20 cellular contexts compared by ENCODE assay signal in the genomic region with DNA sequence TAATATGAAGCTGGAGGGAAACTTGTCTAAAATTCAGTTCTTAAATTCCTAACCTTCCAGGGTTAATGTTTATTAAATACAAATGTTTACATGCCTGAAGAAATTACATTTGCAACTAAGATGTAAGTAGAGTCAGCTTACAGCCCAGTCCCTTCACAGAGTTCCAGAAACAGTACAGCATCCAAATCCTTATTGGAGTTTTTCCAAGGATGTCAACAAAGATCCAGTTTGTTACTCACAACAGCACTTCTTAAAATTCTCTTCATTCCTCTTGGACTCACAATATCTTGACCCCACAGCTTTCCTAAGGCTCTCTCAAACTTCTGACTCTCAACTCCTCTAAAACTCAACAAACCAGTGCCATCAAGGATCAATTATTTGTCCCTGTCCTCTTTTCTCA.
"Had no signal": no experiment of that assay in that cellular context is flagged by ENCODE, and none has a peak within 500 bp of the region (broad histone marks: within the 10 kb centered on the region; RNA-seq: fewer than 3 reads in every experiment).

No MANE protein-coding gene starts in this region.

- H3K27ac ChIP-seq: gastroesophageal sphincter, lower lobe of right lung, pancreas, prostate gland, sigmoid colon, skin epidermis, testis, tibial nerve had no signal

- H3K9me3 ChIP-seq: gastroesophageal sphincter, lower lobe of right lung, pancreas, prostate gland, sigmoid colon, testis, tibial nerve had no signal

- H3K4me1 ChIP-seq: lower lobe of right lung, pancreas, prostate gland, testis had no signal

- DNase-seq: effector memory CD4-positive, alpha-beta T cell; foreskin fibroblast; head of caudate nucleus; lower lobe of right lung; mesenchymal stem cell; naive B cell; occipital lobe; pancreas; retina; sigmoid colon; stimulated activated CD4-positive, alpha-beta T cell treated with anti-CD3 and anti-CD28 coated beads, Interleukin-2, amount 100 ng/mL, for 24 hours; stimulated activated CD4-positive, alpha-beta T cell treated with anti-CD3 and anti-CD28 coated beads, Interleukin-4, amount 100 ng/mL, for 4 hours; stimulated activated naive B cell treated with anti-CD40 and anti-IgM and Interleukin-4, amounts not matched to agents 10 μg/mL and 1 μg/mL and 100 μg/mL, for 72 hours; stimulated activated naive CD8-positive, alpha-beta T cell treated with anti-CD3 and anti-CD28 coated beads, Interleukin-15, amount 100 ng/mL, for 72 hours; testis had no signal

- H3K36me3 ChIP-seq: lower lobe of right lung, pancreas, prostate gland, sigmoid colon, tibial nerve had no signal

- ATAC-seq: esophagus mucosa; gastroesophageal sphincter; lower lobe of right lung; pancreas; stimulated activated naive B cell treated with anti-CD40 and anti-IgM and Interleukin-4, amounts not matched to agents 10 μg/mL and 1 μg/mL and 100 μg/mL, for 72 hours; stimulated activated naive CD8-positive, alpha-beta T cell treated with anti-CD3 and anti-CD28 coated beads, Interleukin-15, amount 100 ng/mL, for 72 hours had no signal

- H3K27me3 ChIP-seq: gastroesophageal sphincter, pancreas, sigmoid colon, testis, tibial nerve had no signal

- H3K4me3 ChIP-seq: gastroesophageal sphincter, lower lobe of right lung, pancreas, prostate gland, sigmoid colon, skin epidermis, testis, tibial nerve had no signal
